In genomic region chr19:35123573-35123972, GRCh38 we compare ENCODE assay signal across 11 cellular contexts. TPM values are rescaled to one million over a fixed set of nuclear protein-coding genes. Genes with fewer than 3 reads are reported as not detected.
DNase-seq lines count a peak whose midpoint lies in the region; ATAC-seq, FAIRE-seq and TF ChIP-seq lines count a peak whose summit lies in the region.
"Had no signal": no experiment of that assay in that cellular context is flagged by ENCODE, and none has a peak within 500 bp of the region (broad histone marks: within the 10 kb centered on the region; RNA-seq: fewer than 3 reads in every experiment).

No MANE protein-coding gene starts in this region.

- H3K9me1 ChIP-seq in K562 (ENCODE audit: control insufficient read depth, insufficient read depth, low read length): no peaks in the 10 kb centered on the region

- no peaks in the 10 kb centered on the region for H3K79me2 ChIP-seq in K562 (ENCODE audit: control insufficient read depth, insufficient read depth, low read length)

- peak overlapping the region; percentile 92; the same call in 1 of the 2 replicates for H3K4me2 ChIP-seq in K562 (ENCODE audit: insufficient read depth, low read length)

- H3K27ac Mint-ChIP-seq in T-helper 1 cell treated with Interleukin-12 subunit alpha and Interleukin-12 subunit beta and Interleukin-4 antibody, amounts not matched to agents 30 μg/mL and 1 μg/mL, for 36 hours: no peak overlapping the region

- TF ChIP-seq EP300 in K562 (IDR thresholded peaks at IDR 0.05; ENCODE audit: low read length): no peak

- ATAC-seq in K562 (no peak), left lung (peak; percentile 42), GM21381 (IDR thresholded peaks at IDR 0.05; ENCODE audit: unreplicated experiment) (no peak)

- TF ChIP-seq CTCF in K562 (IDR thresholded peaks at IDR 0.05 in 2 of 3, conservative IDR thresholded peaks at IDR 0.05 in 1 of 3; ENCODE audit: insufficient read depth in 2 of 3, low read depth in 1 of 3, low read length in 3 of 3) (no peak), left lung (IDR thresholded peaks at IDR 0.05) (no peak), thyroid gland (IDR thresholded peaks at IDR 0.05) (no peak)

- no peaks in the 10 kb centered on the region for H3K9me3 Mint-ChIP-seq in T-helper 1 cell treated with Interleukin-12 subunit alpha and Interleukin-12 subunit beta and Interleukin-4 antibody, amounts not matched to agents 30 μg/mL and 1 μg/mL, for 36 hours

- no peaks in the 10 kb centered on the region for H3K27me3 Mint-ChIP-seq in T-helper 1 cell treated with Interleukin-12 subunit alpha and Interleukin-12 subunit beta and Interleukin-4 antibody, amounts not matched to agents 30 μg/mL and 1 μg/mL, for 36 hours (ENCODE audit: low read depth)

- H3K9me3 ChIP-seq in K562 (replicated peaks; ENCODE audit: control insufficient read depth, insufficient read depth, low read depth, low read length): no peaks in the 10 kb centered on the region
- no peaks in the 10 kb centered on the region for H3K9me3 ChIP-seq in left lung
- no peaks in the 10 kb centered on the region for H3K9me3 ChIP-seq in thyroid gland
- H3K9me3 ChIP-seq: right lobe of liver had no signal

- H3K4me1 Mint-ChIP-seq in T-helper 1 cell treated with Interleukin-12 subunit alpha and Interleukin-12 subunit beta and Interleukin-4 antibody, amounts not matched to agents 30 μg/mL and 1 μg/mL, for 36 hours (ENCODE audit: low read depth): peaks cover 12% of the 10 kb centered on the region

- no TSS peak for BruUV-seq in K562 (replicated peaks; lab: Mats Ljungman, UMichigan)

- WGBS in K562 (ENCODE audit: insufficient coverage, low coverage, missing lambda C conversion rate): 44% methylated on average over 5 of the region's 5 CpGs
- 72 to 85% methylated on average over 5 of the region's 5 CpGs for WGBS in thyroid gland, 2 donors

- H4K20me1 ChIP-seq in K562 (replicated peaks; ENCODE audit: control insufficient read depth, insufficient read depth, low read length): no peaks in the 10 kb centered on the region

- in situ Hi-C loops in K562 (cut with MboI): no loop called here

- no peak for TF ChIP-seq RAD21 in K562 (CRISPR knock-in tag; conservative IDR thresholded peaks at IDR 0.05 in 1 of 2, IDR thresholded peaks at IDR 0.05 in 1 of 2)

- CTCF ChIA-PET in K562 (lab: Yijun Ruan, JAX; ENCODE audit: low intra/inter-chr PET ratio): no interaction called here

- H3K4me3 ChIP-seq in K562 (no peak overlapping the region), left lung (no peak overlapping the region), thyroid gland (replicated peaks in 1 of 3) (no peak overlapping the region)

- H3K9ac ChIP-seq in K562 (ENCODE audit: insufficient read depth in 1 of 2, low read depth in 2 of 2, low read length in 2 of 2): peak overlapping the region in 1 of 2 experiments; percentile 67; a peak in 1 of 4 replicates

- H3K27ac ChIP-seq in K562 (ENCODE audit: extremely low read depth, low read depth, low read length): no peak overlapping the region
- peak overlapping the region; percentile 76 to 80 for H3K27ac ChIP-seq in left lung
- peak overlapping the region in 2 of 3 donors; percentile 56 to 74 for H3K27ac ChIP-seq in thyroid gland

- H3K27me3 ChIP-seq in K562 (ENCODE audit: control insufficient read depth in 2 of 2, insufficient read depth in 2 of 2, low read length in 2 of 2): peaks cover 0 to 6% of the 10 kb centered on the region in 2 experiments; a peak in 1 of 5 replicates
- no peaks in the 10 kb centered on the region for H3K27me3 ChIP-seq in left lung
- no peaks in the 10 kb centered on the region for H3K27me3 ChIP-seq in thyroid gland
- H3K27me3 ChIP-seq: right lobe of liver had no signal

- intact Hi-C loops in K562 (cut with micrococcal nuclease): no loop called here
- intact Hi-C loops in left lung (cut with DNase I): no loop called here
- intact Hi-C loops in thyroid gland (cut with DNase I): no loop called here

- H3K4me1 ChIP-seq in K562 (replicated peaks in 1 of 2; ENCODE audit: control insufficient read depth in 2 of 2, insufficient read depth in 2 of 2, low read length in 2 of 2) (peaks cover 8 to 42% of the 10 kb centered on the region in 2 experiments; a peak in 4 of 5 replicates), left lung (peaks cover 15 to 26% of the 10 kb centered on the region in 2 donors), thyroid gland (peaks cover 0 to 16% of the 10 kb centered on the region in 2 donors)
- H3K4me1 ChIP-seq: right lobe of liver had no signal

- FAIRE-seq in K562 (lab: Jason Lieb, UNC): no peak

- no peak for TF ChIP-seq POLR2A in K562 (conservative IDR thresholded peaks at IDR 0.05)
- no peak for TF ChIP-seq POLR2A in thyroid gland (IDR thresholded peaks at IDR 0.05)

- H3K36me3 ChIP-seq in K562 (ENCODE audit: control insufficient read depth, insufficient read depth, low read length) (no peaks in the 10 kb centered on the region), left lung (no peaks in the 10 kb centered on the region), thyroid gland (no peaks in the 10 kb centered on the region)
- H3K36me3 ChIP-seq: right lobe of liver had no signal

- DNase-seq in T-helper 1 cell: no peak
- no peak for DNase-seq in K562 (ENCODE audit: extremely low read depth in 1 of 4, low spot score in 3 of 4)
- peak in 1 of 2 donors; percentile 81 for DNase-seq in left lung
- DNase-seq in thyroid gland: no peak
- DNase-seq in occipital lobe (lab: John Stamatoyannopoulos, UW): no peak
- DNase-seq in NCI-H1092 (lab: John Stamatoyannopoulos, UW): no peak
- DNase-seq: ACHN; effector memory CD4-positive, alpha-beta T cell had no signal

- H3K4me3 Mint-ChIP-seq in T-helper 1 cell treated with Interleukin-12 subunit alpha and Interleukin-12 subunit beta and Interleukin-4 antibody, amounts not matched to agents 30 μg/mL and 1 μg/mL, for 36 hours: peak overlapping the region; percentile 69

- peak overlapping the region; percentile 99 for H2AFZ ChIP-seq in K562 (ENCODE audit: low read depth, low read length)

- no peaks in the 10 kb centered on the region for H3K36me3 Mint-ChIP-seq in T-helper 1 cell treated with Interleukin-12 subunit alpha and Interleukin-12 subunit beta and Interleukin-4 antibody, amounts not matched to agents 30 μg/mL and 1 μg/mL, for 36 hours (ENCODE audit: low read depth)

- POLR2A ChIA-PET in K562 (lab: Yijun Ruan, JAX): interaction anchor here (0.7 to 1.4 kb wide), 3 partner anchors 18 to 112 kb away, joined by 3 to 5 read pairs (median 3); no protein-coding TSS in a partner anchor

RNA-seq across cellular contexts. Expression of gene FXYD3, which starts 8.0 kb away (rescaled TPM):
- not detected in 2 replicates for total RNA-seq in K562 (2011; cell fraction: chromatin; rRNA removed; ENCODE audit: low replicate concordance)
- not detected in 2 replicates for total RNA-seq in K562 (2011; cell fraction: nucleolus; rRNA removed)
- total RNA-seq in K562 (2011; cell fraction: nucleoplasm; rRNA removed): not detected in 2 replicates
- total RNA-seq in K562 (2014; rRNA removed) (not detected in 2 replicates), K562 (2014; rRNA removed; fragmentation: Illumina TruSeq; extraction: Trizol) (not detected in 2 replicates), K562 (2015; rRNA removed; fragmentation: Illumina TruSeq; extraction: Trizol) (not detected in 2 replicates), K562 (2021) (0.24 and 0.60 TPM in 2 replicates), left lung (100 to 1,000 TPM in 1 of 2 donors, 10 to 100 TPM in 1; 88.4 to 207 TPM), thyroid gland (1 to 10 TPM in 1 of 4 donors, not detected in 3; 1.1 TPM), occipital lobe (not detected)
- polyA plus RNA-seq in K562 (2011; rRNA removed) (not detected in 2 replicates), K562 (2014; fragmentation: Illumina TruSeq; extraction: Trizol) (not detected in 2 replicates), K562 (2014; fragmentation: Nextera tagmentation; extraction: Ambion mirVana) (not detected), K562 (2014; rRNA removed) (not detected in 2 replicates)
- polyA plus RNA-seq in K562 (2011; cell fraction: cytosol; rRNA removed): not detected in 2 replicates
- polyA plus RNA-seq in K562 (2011; cell fraction: nucleus; rRNA removed): not detected in 2 replicates
- 0.16 TPM in 1 of 2 replicates, not detected in the other for polyA plus RNA-seq in K562 (2012)
- not detected in 2 replicates for polyA minus RNA-seq in K562 (2011; rRNA and poly(A)+ RNA removed)
- not detected in 2 replicates for polyA minus RNA-seq in K562 (2011; cell fraction: cytosol; rRNA and poly(A)+ RNA removed)
- not detected in 2 replicates for polyA minus RNA-seq in K562 (2011; cell fraction: nucleus; rRNA and poly(A)+ RNA removed)

RNA-seq across cellular contexts. Expression of gene LGI4, which starts 11.3 kb away (rescaled TPM):
- total RNA-seq in K562 (2011; cell fraction: chromatin; rRNA removed; ENCODE audit: low replicate concordance): 1.9 TPM in 2 replicates
- total RNA-seq in K562 (2011; cell fraction: nucleolus; rRNA removed): 0.67 and 0.92 TPM in 2 replicates
- 0.88 and 0.92 TPM in 2 replicates for total RNA-seq in K562 (2011; cell fraction: nucleoplasm; rRNA removed)
- total RNA-seq in K562 (2014; rRNA removed) (0.14 TPM in 1 of 2 replicates, not detected in the other), K562 (2014; rRNA removed; fragmentation: Illumina TruSeq; extraction: Trizol) (not detected in 2 replicates), K562 (2015; rRNA removed; fragmentation: Illumina TruSeq; extraction: Trizol) (not detected in 2 replicates), K562 (2021) (0.24 TPM in 1 of 2 replicates, not detected in the other), left lung (1 to 10 TPM; 1.8 to 2.5 TPM), thyroid gland (10 to 100 TPM in 1 of 4 donors, 1 to 10 TPM in 3; 3.2 to 10.9 (median 6.9) TPM), occipital lobe (14.2 TPM)
- polyA plus RNA-seq in K562 (2011; rRNA removed) (0.29 and 0.73 TPM in 2 replicates), K562 (2014; fragmentation: Illumina TruSeq; extraction: Trizol) (0.30 and 0.33 TPM in 2 replicates), K562 (2014; fragmentation: Nextera tagmentation; extraction: Ambion mirVana) (not detected), K562 (2014; rRNA removed) (0.21 and 1.1 TPM in 2 replicates)
- 0.16 and 0.37 TPM in 2 replicates for polyA plus RNA-seq in K562 (2011; cell fraction: cytosol; rRNA removed)
- 3.1 and 4.6 TPM in 2 replicates for polyA plus RNA-seq in K562 (2011; cell fraction: nucleus; rRNA removed)
- 0.35 and 1.6 TPM in 2 replicates for polyA plus RNA-seq in K562 (2012)
- polyA minus RNA-seq in K562 (2011; rRNA and poly(A)+ RNA removed): not detected in 2 replicates
- polyA minus RNA-seq in K562 (2011; cell fraction: cytosol; rRNA and poly(A)+ RNA removed): not detected in 2 replicates
- polyA minus RNA-seq in K562 (2011; cell fraction: nucleus; rRNA and poly(A)+ RNA removed): 0.54 TPM in 1 of 2 replicates, not detected in the other

RNA-seq across cellular contexts. Expression of gene FXYD1, which starts 15.1 kb away (rescaled TPM):
- total RNA-seq in K562 (2011; cell fraction: chromatin; rRNA removed; ENCODE audit: low replicate concordance): 0.67 TPM in 1 of 2 replicates, not detected in the other
- total RNA-seq in K562 (2011; cell fraction: nucleolus; rRNA removed): 0.50 TPM in 1 of 2 replicates, not detected in the other
- total RNA-seq in K562 (2011; cell fraction: nucleoplasm; rRNA removed): not detected in 2 replicates
- total RNA-seq in K562 (2014; rRNA removed) (2.3 and 2.4 TPM in 2 replicates), K562 (2014; rRNA removed; fragmentation: Illumina TruSeq; extraction: Trizol) (not detected in 2 replicates), K562 (2015; rRNA removed; fragmentation: Illumina TruSeq; extraction: Trizol) (0.60 and 1.3 TPM in 2 replicates), K562 (2021) (1.7 and 2.7 TPM in 2 replicates), left lung (10 to 100 TPM; 20.1 to 24.0 TPM), thyroid gland (10 to 100 TPM in 2 of 4 donors, 1 to 10 TPM in 2; 1.1 to 26.3 (median 8.8) TPM), occipital lobe (not detected)
- polyA plus RNA-seq in K562 (2011; rRNA removed) (0.40 and 0.66 TPM in 2 replicates), K562 (2014; fragmentation: Illumina TruSeq; extraction: Trizol) (0.71 and 2.1 TPM in 2 replicates), K562 (2014; fragmentation: Nextera tagmentation; extraction: Ambion mirVana) (not detected), K562 (2014; rRNA removed) (2.4 and 3.2 TPM in 2 replicates)
- 0.16 TPM in 1 of 2 replicates, not detected in the other for polyA plus RNA-seq in K562 (2011; cell fraction: cytosol; rRNA removed)
- polyA plus RNA-seq in K562 (2011; cell fraction: nucleus; rRNA removed): 0.49 and 2.1 TPM in 2 replicates
- polyA plus RNA-seq in K562 (2012): 2.1 and 4.4 TPM in 2 replicates
- not detected in 2 replicates for polyA minus RNA-seq in K562 (2011; rRNA and poly(A)+ RNA removed)
- polyA minus RNA-seq in K562 (2011; cell fraction: cytosol; rRNA and poly(A)+ RNA removed): not detected in 2 replicates
- 0.67 TPM in 1 of 2 replicates, not detected in the other for polyA minus RNA-seq in K562 (2011; cell fraction: nucleus; rRNA and poly(A)+ RNA removed)

RNA-seq across cellular contexts. Expression of gene FXYD7, which starts 19.5 kb away (rescaled TPM):
- total RNA-seq in K562 (2011; cell fraction: chromatin; rRNA removed; ENCODE audit: low replicate concordance): 0.39 and 0.76 TPM in 2 replicates
- total RNA-seq in K562 (2011; cell fraction: nucleolus; rRNA removed): not detected in 2 replicates
- not detected in 2 replicates for total RNA-seq in K562 (2011; cell fraction: nucleoplasm; rRNA removed)
- total RNA-seq in K562 (2014; rRNA removed): not detected in 2 replicates
- total RNA-seq in K562 (2014; rRNA removed; fragmentation: Illumina TruSeq; extraction: Trizol): not detected in 2 replicates
- total RNA-seq in K562 (2015; rRNA removed; fragmentation: Illumina TruSeq; extraction: Trizol): 0.26 and 0.36 TPM in 2 replicates
- 0.27 and 0.80 TPM in 2 replicates for total RNA-seq in K562 (2021)
- polyA plus RNA-seq in K562 (2011; rRNA removed): 0.18 and 0.26 TPM in 2 replicates
- polyA plus RNA-seq in K562 (2011; cell fraction: cytosol; rRNA removed): 0.24 and 0.51 TPM in 2 replicates
- 0.48 and 1.2 TPM in 2 replicates for polyA plus RNA-seq in K562 (2011; cell fraction: nucleus; rRNA removed)
- 1.4 and 1.5 TPM in 2 replicates for polyA plus RNA-seq in K562 (2012)
- polyA plus RNA-seq in K562 (2014; fragmentation: Illumina TruSeq; extraction: Trizol): 0.28 TPM in 1 of 2 replicates, not detected in the other
- under 1 TPM; 0.10 to 0.13 TPM for polyA plus RNA-seq in K562 (2014; fragmentation: Nextera tagmentation; extraction: Ambion mirVana)
- polyA plus RNA-seq in K562 (2014; rRNA removed): 0.32 and 0.46 TPM in 2 replicates
- not detected in 2 replicates for polyA minus RNA-seq in K562 (2011; rRNA and poly(A)+ RNA removed)
- not detected in 2 replicates for polyA minus RNA-seq in K562 (2011; cell fraction: cytosol; rRNA and poly(A)+ RNA removed)
- polyA minus RNA-seq in K562 (2011; cell fraction: nucleus; rRNA and poly(A)+ RNA removed): not detected in 2 replicates
- not detected for total RNA-seq in left lung
- total RNA-seq in thyroid gland: 1 to 10 TPM in 1 of 4 donors, not detected in 3; 1.6 TPM
- 24.0 TPM for total RNA-seq in occipital lobe

RNA-seq across cellular contexts. Expression of gene FXYD5, which starts 31.0 kb away (rescaled TPM):
- 134 and 231 TPM in 2 replicates for total RNA-seq in K562 (2011; cell fraction: chromatin; rRNA removed; ENCODE audit: low replicate concordance)
- 240 and 311 TPM in 2 replicates for total RNA-seq in K562 (2011; cell fraction: nucleolus; rRNA removed)
- total RNA-seq in K562 (2011; cell fraction: nucleoplasm; rRNA removed): 297 and 340 TPM in 2 replicates
- total RNA-seq in K562 (2014; rRNA removed) (174 and 300 TPM in 2 replicates), K562 (2014; rRNA removed; fragmentation: Illumina TruSeq; extraction: Trizol) (122 and 147 TPM in 2 replicates), K562 (2015; rRNA removed; fragmentation: Illumina TruSeq; extraction: Trizol) (252 and 264 TPM in 2 replicates), K562 (2021) (250 and 256 TPM in 2 replicates), left lung (100 to 1,000 TPM; 111 to 123 TPM), thyroid gland (10 to 100 TPM in 3 of 4 donors, 1 to 10 TPM in 1; 9.3 to 52.4 (median 19.6) TPM), occipital lobe (not detected)
- polyA plus RNA-seq in K562 (2011; rRNA removed) (104 and 125 TPM in 2 replicates), K562 (2014; fragmentation: Illumina TruSeq; extraction: Trizol) (522 and 537 TPM in 2 replicates), K562 (2014; fragmentation: Nextera tagmentation; extraction: Ambion mirVana) (100 to 1,000 TPM; 125 to 198 TPM), K562 (2014; rRNA removed) (120 and 155 TPM in 2 replicates)
- polyA plus RNA-seq in K562 (2011; cell fraction: cytosol; rRNA removed): 271 and 533 TPM in 2 replicates
- polyA plus RNA-seq in K562 (2011; cell fraction: nucleus; rRNA removed): 105 and 188 TPM in 2 replicates
- 353 and 530 TPM in 2 replicates for polyA plus RNA-seq in K562 (2012)
- 93.8 and 163 TPM in 2 replicates for polyA minus RNA-seq in K562 (2011; rRNA and poly(A)+ RNA removed)
- polyA minus RNA-seq in K562 (2011; cell fraction: cytosol; rRNA and poly(A)+ RNA removed): 189 and 195 TPM in 2 replicates
- 55.6 and 58.4 TPM in 2 replicates for polyA minus RNA-seq in K562 (2011; cell fraction: nucleus; rRNA and poly(A)+ RNA removed)

Comparison
In these comparisons a context has a peak if more than half of its experiments do, and no peak if none do; other contexts are left out.
1. RNA of gene FXYD3, which starts 8.0 kb away (total RNA-seq): 88.4 to 207 TPM in left lung; 1.1 TPM in thyroid gland, 0.24 to 0.60 TPM in K562 and not detected in occipital lobe (single experiment); every median in the first group is over 10 times any median in the second.